ENCODE assay signal across 21 cellular contexts in the genomic region with DNA sequence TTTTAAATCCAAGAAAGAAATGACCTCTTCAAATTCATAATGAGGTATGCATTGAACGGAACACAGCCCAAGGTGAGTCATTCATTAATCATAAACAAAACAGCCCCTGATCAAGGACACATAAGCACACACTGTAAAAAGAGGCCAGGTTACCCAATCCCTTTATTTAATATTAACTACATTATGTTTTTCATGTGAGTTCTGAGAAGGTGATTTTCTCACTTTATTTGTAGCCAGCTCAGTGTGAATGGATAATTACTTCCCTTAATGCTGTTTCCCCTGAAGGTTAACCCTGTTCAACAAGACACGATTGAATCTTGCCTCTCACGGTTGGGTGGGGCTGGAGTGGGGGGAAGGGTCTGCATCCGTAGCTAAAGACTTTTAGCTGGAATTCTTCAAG.
DNase-seq lines count a peak whose midpoint lies in the region; ATAC-seq, FAIRE-seq and TF ChIP-seq lines count a peak whose summit lies in the region.
"Had no signal": no experiment of that assay in that cellular context is flagged by ENCODE, and none has a peak within 500 bp of the region (broad histone marks: within the 10 kb centered on the region; RNA-seq: fewer than 3 reads in every experiment).

No MANE protein-coding gene starts in this region.

- POLR2A ChIA-PET in HepG2 (lab: Yijun Ruan, JAX): no interaction called here
- POLR2A ChIA-PET in naive thymus-derived CD8-positive, alpha-beta T cell (lab: Charles Lee): no interaction called here

- no peaks in the 10 kb centered on the region for H3K27me3 ChIP-seq in HepG2 (ENCODE audit: control insufficient read depth in 1 of 2, insufficient read depth in 2 of 2, low read length in 2 of 2)
- H3K27me3 ChIP-seq: neutrophil, uterus had no signal

- no peak overlapping the region for H3K27ac Mint-ChIP-seq in naive thymus-derived CD8-positive, alpha-beta T cell
- H3K27ac Mint-ChIP-seq: activated CD8-positive, alpha-beta T cell treated with anti-CD3 and anti-CD28 coated beads for 36 hours; activated naive CD4-positive, alpha-beta T cell treated with anti-CD3 and anti-CD28 coated beads, Interleukin-2, amount 10 ng/mL, durations not matched to agents 7 days and 5 days; B cell had no signal

- H3K9me3 Mint-ChIP-seq in naive thymus-derived CD8-positive, alpha-beta T cell: peaks cover 3 to 51% (median 13%) of the 10 kb centered on the region in 9 donors
- H3K9me3 Mint-ChIP-seq: activated CD8-positive, alpha-beta T cell treated with anti-CD3 and anti-CD28 coated beads for 36 hours had no signal

- DNase-seq in Caki2 (ENCODE audit: low read depth): peak; percentile 87
- DNase-seq in HPDE6-E6E7 (ENCODE audit: extremely low spot score): peak; percentile 86
- peak; percentile 38 for DNase-seq in dermis blood vessel endothelial cell
- peak; percentile 14 for DNase-seq in HepG2 (ENCODE audit: low spot score)
- DNase-seq in AG08396 (ENCODE audit: low spot score): no peak
- DNase-seq in naive thymus-derived CD8-positive, alpha-beta T cell: no peak
- DNase-seq: activated CD8-positive, alpha-beta T cell treated with anti-CD3 and anti-CD28 coated beads for 36 hours; activated naive CD4-positive, alpha-beta T cell treated with anti-CD3 and anti-CD28 coated beads, Interleukin-2, amount 10 ng/mL, durations not matched to agents 7 days and 5 days; left ventricle myocardium inferior; NCI-H510A; Right ventricle myocardium superior; stimulated activated CD4-positive, alpha-beta T cell treated with anti-CD3 and anti-CD28 coated beads, Interleukin-15, amount 100 ng/mL, for 24 hours; stimulated activated CD8-positive, alpha-beta memory T cell treated with anti-CD3 and anti-CD28 coated beads, Interleukin-4, amount 100 ng/mL, for 48 hours; T1000 had no signal

- no peaks in the 10 kb centered on the region for H3K36me3 Mint-ChIP-seq in naive thymus-derived CD8-positive, alpha-beta T cell
- H3K36me3 Mint-ChIP-seq: activated naive CD4-positive, alpha-beta T cell treated with anti-CD3 and anti-CD28 coated beads, Interleukin-2, amount 10 ng/mL, durations not matched to agents 7 days and 5 days had no signal

- no peak overlapping the region for H3K9ac ChIP-seq in HepG2 (ENCODE audit: insufficient read depth, low read depth, low read length)

- 14% methylated on average over 4 of the region's 4 CpGs for WGBS in HepG2 (ENCODE audit: low lambda C conversion rate)

- TF ChIP-seq EP300 in HepG2 (IDR thresholded peaks at IDR 0.05; ENCODE audit: low read depth in 2 of 2, low read length in 2 of 2) (no peak), HepG2 (CRISPR knock-in tag; IDR thresholded peaks at IDR 0.05; ENCODE audit: borderline replicate concordance) (no peak)

- ATAC-seq in HepG2 (peak; percentile 74), GM18861 (IDR thresholded peaks at IDR 0.05; ENCODE audit: unreplicated experiment) (no peak), HG03565 (IDR thresholded peaks at IDR 0.05; ENCODE audit: unreplicated experiment) (no peak)
- no peak for ATAC-seq in naive thymus-derived CD8-positive, alpha-beta T cell
- ATAC-seq: activated CD8-positive, alpha-beta T cell treated with anti-CD3 and anti-CD28 coated beads for 36 hours had no signal

- CTCF ChIA-PET in HepG2 (lab: Yijun Ruan, JAX; ENCODE audit: low intra/inter-chr PET ratio, low total read pairs): no interaction called here

- BruUV-seq in HepG2 (replicated peaks; lab: Mats Ljungman, UMichigan): no TSS peak

- no peak for FAIRE-seq in HepG2 (lab: Jason Lieb, UNC)
- FAIRE-seq: colon, HTR-8/SVneo had no signal

- H3K27me3 Mint-ChIP-seq in naive thymus-derived CD8-positive, alpha-beta T cell: no peaks in the 10 kb centered on the region
- H3K27me3 Mint-ChIP-seq: activated CD8-positive, alpha-beta T cell treated with anti-CD3 and anti-CD28 coated beads for 36 hours; activated naive CD4-positive, alpha-beta T cell treated with anti-CD3 and anti-CD28 coated beads, Interleukin-2, amount 10 ng/mL, durations not matched to agents 7 days and 5 days; B cell had no signal

- in situ Hi-C loops in Caki2 (cut with HindIII; ENCODE audit: low pct_unique_long_range_greater_than_20kb, low sequenced_read_pairs) (no loop called here), HepG2 (cut with HindIII; ENCODE audit: extremely low pct_ligation_motif_present, low pct_unique_long_range_greater_than_20kb) (no loop called here)

- H3K4me3 Mint-ChIP-seq in naive thymus-derived CD8-positive, alpha-beta T cell: no peak overlapping the region
- H3K4me3 Mint-ChIP-seq: activated CD8-positive, alpha-beta T cell treated with anti-CD3 and anti-CD28 coated beads for 36 hours; activated naive CD4-positive, alpha-beta T cell treated with anti-CD3 and anti-CD28 coated beads, Interleukin-2, amount 10 ng/mL, durations not matched to agents 7 days and 5 days; B cell had no signal

- no peaks in the 10 kb centered on the region for H3K9me3 ChIP-seq in HepG2 (ENCODE audit: low read length)
- H3K9me3 ChIP-seq: left ventricle myocardium inferior, neutrophil, uterus had no signal

- H3K4me1 ChIP-seq in HepG2 (ENCODE audit: insufficient read depth, low read length): peaks cover 22% of the 10 kb centered on the region
- H3K4me1 ChIP-seq: left ventricle myocardium inferior, uterus had no signal

- no peak for TF ChIP-seq CTCF in HepG2 (CRISPR knock-in tag; IDR thresholded peaks at IDR 0.05)

- H4K20me1 ChIP-seq in HepG2 (ENCODE audit: insufficient read depth, low read length): no peaks in the 10 kb centered on the region

- intact Hi-C loops in HepG2 (cut with micrococcal nuclease; ENCODE audit: unreplicated experiment): no loop called here

- no peaks in the 10 kb centered on the region for H3K36me3 ChIP-seq in HepG2 (replicated peaks in 1 of 2; ENCODE audit: control insufficient read depth in 1 of 2, insufficient read depth in 2 of 2, low read length in 2 of 2)
- H3K36me3 ChIP-seq: left ventricle myocardium inferior, neutrophil, uterus had no signal

- no peaks in the 10 kb centered on the region for H3K4me1 Mint-ChIP-seq in naive thymus-derived CD8-positive, alpha-beta T cell
- H3K4me1 Mint-ChIP-seq: activated naive CD4-positive, alpha-beta T cell treated with anti-CD3 and anti-CD28 coated beads, Interleukin-2, amount 10 ng/mL, durations not matched to agents 7 days and 5 days; B cell had no signal

- H3K27ac ChIP-seq in HepG2 (ENCODE audit: extremely low read length, insufficient read depth, low read length): no peak overlapping the region
- H3K27ac ChIP-seq: left ventricle myocardium inferior, neutrophil had no signal

- no peak for TF ChIP-seq RAD21 in HepG2 (CRISPR knock-in tag; IDR thresholded peaks at IDR 0.05)

- TF ChIP-seq POLR2A in HepG2 (IDR thresholded peaks at IDR 0.05; ENCODE audit: insufficient read depth in 1 of 2, low read depth in 2 of 2, low read length in 2 of 2): no peak

- H2AFZ ChIP-seq in HepG2 (ENCODE audit: low read length): no peak overlapping the region

- H3K4me3 ChIP-seq in HepG2 (replicated peaks in 1 of 3; ENCODE audit: insufficient read depth in 1 of 3, low read depth in 2 of 3, low read length in 3 of 3): no peak overlapping the region
- H3K4me3 ChIP-seq: left ventricle myocardium inferior, uterus had no signal

- H3K79me2 ChIP-seq in HepG2 (ENCODE audit: insufficient read depth, low read length): no peaks in the 10 kb centered on the region

- no peak overlapping the region for H3K4me2 ChIP-seq in HepG2 (ENCODE audit: low read depth, low read length)

TF ChIP-seq in HepG2, 621 proteins besides CTCF, POLR2A, EP300 and RAD21 (continues in another document):
- peak; percentile 61 for TF ChIP-seq FOSL2 (CRISPR knock-in tag; IDR thresholded peaks at IDR 0.05)
- TF ChIP-seq GLMP (CRISPR knock-in tag; IDR thresholded peaks at IDR 0.05; ENCODE audit: borderline replicate concordance): no peak
- peak; percentile 83; the same call in 1 of the 2 replicates for TF ChIP-seq ARID3A (IDR thresholded peaks at IDR 0.05; ENCODE audit: low read depth, low read length)
- no peak for TF ChIP-seq CREB1 (IDR thresholded peaks at IDR 0.05)
- TF ChIP-seq CREB1 (CRISPR knock-in tag; IDR thresholded peaks at IDR 0.05): peak; percentile 56; the same call in 1 of the 2 replicates
- no peak for TF ChIP-seq ZNF337 (CRISPR knock-in tag; IDR thresholded peaks at IDR 0.05; ENCODE audit: borderline replicate concordance, low read depth)

Comparison
In these comparisons a context has a peak if more than half of its experiments do, and no peak if none do; other contexts are left out.
1. DNase-seq: peak in Caki2 (single experiment), HPDE6-E6E7 (single experiment), dermis blood vessel endothelial cell (single experiment) and HepG2 (single experiment); none in AG08396 (single experiment) and naive thymus-derived CD8-positive, alpha-beta T cell (0 of 10).